Comparison of ENCODE assay signal across 13 cellular contexts in genomic region chr6:636488-636887, GRCh38. TPM values are rescaled to one million over a fixed set of nuclear protein-coding genes. Genes with fewer than 3 reads are reported as not detected.
DNase-seq lines count a peak whose midpoint lies in the region; ATAC-seq and TF ChIP-seq lines count a peak whose summit lies in the region.
"Had no signal": no experiment of that assay in that cellular context is flagged by ENCODE, and none has a peak within 500 bp of the region (broad histone marks: within the 10 kb centered on the region; RNA-seq: fewer than 3 reads in every experiment).

No MANE protein-coding gene starts in this region.

- ATAC-seq in GM21717 (IDR thresholded peaks at IDR 0.05; ENCODE audit: unreplicated experiment) (peak; percentile 75), HG03354 (IDR thresholded peaks at IDR 0.05; ENCODE audit: poor library complexity, severe bottlenecking, unreplicated experiment) (peak; percentile 68)

- H2AK5ac ChIP-seq in mesenchymal stem cell (ENCODE audit: low read length, severe bottlenecking): no peak overlapping the region

- no peak overlapping the region for H2AFZ ChIP-seq in mesenchymal stem cell (ENCODE audit: low read depth, low read length)

- H2BK15ac ChIP-seq in mesenchymal stem cell (ENCODE audit: low read depth, poor library complexity, severe bottlenecking): no peak overlapping the region

- H3K14ac ChIP-seq in mesenchymal stem cell (ENCODE audit: low read length in 2 of 2): no peak overlapping the region

- no peak overlapping the region for H3K9ac ChIP-seq in mesenchymal stem cell (ENCODE audit: low read length)

- 93% methylated on average over 3 of the region's 5 CpGs for WGBS in mesenchymal stem cell

- H3K23ac ChIP-seq in mesenchymal stem cell (ENCODE audit: low read length in 2 of 2): no peak overlapping the region

- intact Hi-C loops in tibial artery (cut with DNase I; ENCODE audit: low total_unique reads): no loop called here

- H3K9me3 ChIP-seq in tibial artery: no peaks in the 10 kb centered on the region
- no peaks in the 10 kb centered on the region for H3K9me3 ChIP-seq in mesenchymal stem cell (ENCODE audit: control insufficient read depth, low read length)

- H2BK120ac ChIP-seq in mesenchymal stem cell (ENCODE audit: low read depth, low read length): no peak overlapping the region

- H3K27ac ChIP-seq in tibial artery (no peak overlapping the region), mesenchymal stem cell (ENCODE audit: low read length, poor library complexity, severe bottlenecking) (no peak overlapping the region)

- H4K8ac ChIP-seq in mesenchymal stem cell (ENCODE audit: low read length): no peak overlapping the region

- no peak for TF ChIP-seq CTCF in tibial artery (IDR thresholded peaks at IDR 0.05)

- DNase-seq in stimulated activated CD4-positive, alpha-beta T cell treated with anti-CD3 and anti-CD28 coated beads, Interleukin-15, amount 100 ng/mL, for 24 hours: peak; percentile 10
- DNase-seq in stimulated activated CD4-positive, alpha-beta T cell treated with anti-CD3 and anti-CD28 coated beads, Interleukin-1b, Interleukin-23, amount 100 ng/mL, for 48 hours: no peak
- no peak for DNase-seq in tibial artery
- DNase-seq in mesenchymal stem cell: no peak
- DNase-seq in cerebellar cortex (ENCODE audit: low spot score): no peak
- DNase-seq in epidermal melanocyte (ENCODE audit: insufficient read length, low spot score): no peak
- DNase-seq: activated CD8-positive, alpha-beta memory T cell treated with anti-CD3 and anti-CD28 coated beads for 24 hours; Calu3; head of caudate nucleus; NCI-H2029 treated with DMSO at 0.1 percent for 48 hours; NCI-H774 had no signal

- H3K4me3 ChIP-seq in tibial artery: no peak overlapping the region
- H3K4me3 ChIP-seq in mesenchymal stem cell (ENCODE audit: insufficient read depth in 1 of 2, low read depth in 1 of 2, low read length in 2 of 2): no peak overlapping the region

- no peak overlapping the region for H3K18ac ChIP-seq in mesenchymal stem cell (ENCODE audit: low read depth in 1 of 2, low read length in 2 of 2)

- H3K79me1 ChIP-seq in mesenchymal stem cell (replicated peaks; ENCODE audit: low read length, poor library complexity, severe bottlenecking): peaks cover 25% of the 10 kb centered on the region

- H3K4me1 ChIP-seq in tibial artery: no peaks in the 10 kb centered on the region
- H3K4me1 ChIP-seq in mesenchymal stem cell (ENCODE audit: control insufficient read depth, insufficient read depth, low read depth, low read length): no peaks in the 10 kb centered on the region

- H2BK12ac ChIP-seq in mesenchymal stem cell (ENCODE audit: low read length in 2 of 2): no peak overlapping the region

- no peak overlapping the region for H3K4ac ChIP-seq in mesenchymal stem cell (ENCODE audit: low read depth in 1 of 2, low read length in 2 of 2)

- H3K36me3 ChIP-seq in tibial artery (peaks cover 5 to 27% (median 14%) of the 10 kb centered on the region in 3 donors), mesenchymal stem cell (ENCODE audit: control insufficient read depth in 1 of 2, insufficient read depth in 2 of 2, low read depth in 1 of 2, low read length in 2 of 2) (peaks cover 9 to 42% of the 10 kb centered on the region in 2 experiments)

- H2BK5ac ChIP-seq in mesenchymal stem cell (ENCODE audit: low read depth, low read length, poor library complexity, severe bottlenecking): no peak overlapping the region

- no peak overlapping the region for H4K91ac ChIP-seq in mesenchymal stem cell (ENCODE audit: low read length)

- H3K27me3 ChIP-seq in tibial artery (no peaks in the 10 kb centered on the region), mesenchymal stem cell (ENCODE audit: control insufficient read depth in 1 of 2, insufficient read depth in 1 of 2, low read length in 2 of 2) (no peaks in the 10 kb centered on the region)

- H3K4me2 ChIP-seq in mesenchymal stem cell (ENCODE audit: low read length, poor library complexity, severe bottlenecking): no peak overlapping the region

RNA-seq across cellular contexts. Expression of gene HUS1B, which starts 20.4 kb away (rescaled TPM):
- polyA plus RNA-seq in mesenchymal stem cell (2013, experiment 1 of 2): 0.35 TPM
- 0.52 TPM for polyA plus RNA-seq in mesenchymal stem cell (2013, experiment 2 of 2)

RNA-seq across cellular contexts. Expression of gene EXOC2, which starts 56.5 kb away (rescaled TPM):
- polyA plus RNA-seq in mesenchymal stem cell (2013, experiment 1 of 2): 15.7 TPM
- 15.8 TPM for polyA plus RNA-seq in mesenchymal stem cell (2013, experiment 2 of 2)
